ENCODE assay signal across 17 cellular contexts in the genomic region with DNA sequence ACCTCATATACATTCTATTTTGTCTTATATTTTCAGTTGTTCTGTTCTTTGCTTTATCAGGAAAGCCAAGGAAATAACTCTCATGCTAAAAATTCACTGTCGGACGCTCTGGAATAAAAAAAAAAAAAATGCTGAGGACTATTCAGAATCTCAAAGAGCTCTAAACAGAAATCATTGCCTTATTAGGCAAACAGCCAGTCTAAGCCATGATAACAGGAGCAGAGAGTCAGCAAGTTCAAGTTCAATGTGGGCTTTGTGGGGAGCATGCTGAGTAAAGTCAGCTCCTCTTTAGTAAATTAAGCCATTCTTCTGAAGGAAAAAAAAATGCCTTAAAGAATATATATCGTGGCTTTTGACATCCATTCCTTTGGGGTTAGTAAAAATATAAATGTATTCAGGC. TPM values are rescaled to one million over a fixed set of nuclear protein-coding genes. Genes with fewer than 3 reads are reported as not detected.
"Had no signal": no experiment of that assay in that cellular context is flagged by ENCODE, and none has a peak within 500 bp of the region (broad histone marks: within the 10 kb centered on the region; RNA-seq: fewer than 3 reads in every experiment).

No MANE protein-coding gene starts in this region.

- H3K27me3 ChIP-seq: gastrocnemius medialis, ovary, right atrium auricular region had no signal

- ATAC-seq: gastrocnemius medialis; naive thymus-derived CD4-positive, alpha-beta T cell had no signal

- H3K27ac ChIP-seq: gastrocnemius medialis, ovary, right atrium auricular region had no signal

- H3K4me3 Mint-ChIP-seq: naive thymus-derived CD4-positive, alpha-beta T cell; neural crest cell had no signal

- H3K9me3 ChIP-seq: gastrocnemius medialis, ovary had no signal

- H3K27ac Mint-ChIP-seq: naive thymus-derived CD4-positive, alpha-beta T cell had no signal

- H3K4me3 ChIP-seq: gastrocnemius medialis, ovary, right atrium auricular region had no signal

- DNase-seq: cerebellar nuclear complex; dermis blood vessel endothelial cell; gastrocnemius medialis; kidney glomerular epithelial cell; mammary epithelial cell; naive thymus-derived CD4-positive, alpha-beta T cell; nucleus accumbens; ovary; small intestine; stimulated activated CD4-positive, alpha-beta T cell treated with anti-CD3 and anti-CD28 coated beads, Interleukin-2, amount 100 ng/mL, for 48 hours; stimulated activated naive CD4-positive, alpha-beta T cell treated with Interleukin-2 at 50 U/mL for 16 hours; trophoblast cell had no signal

- H3K36me3 Mint-ChIP-seq: naive thymus-derived CD4-positive, alpha-beta T cell had no signal

- H3K4me1 Mint-ChIP-seq: naive thymus-derived CD4-positive, alpha-beta T cell had no signal

- FAIRE-seq: colon, small intestine had no signal

- H3K9me3 Mint-ChIP-seq: neural crest cell had no signal

- H3K36me3 ChIP-seq: gastrocnemius medialis, ovary, right atrium auricular region had no signal

RNA-seq across cellular contexts. Expression of gene FAM13C, which starts 13.6 kb away (rescaled TPM):
- total RNA-seq: epithelial cell of proximal tubule; mononuclear cell; naive thymus-derived CD4-positive, alpha-beta T cell had no signal
- polyA plus RNA-seq: naive thymus-derived CD4-positive, alpha-beta T cell had no signal
